Comparison of ENCODE assay signal across 25 cellular contexts in the genomic region with DNA sequence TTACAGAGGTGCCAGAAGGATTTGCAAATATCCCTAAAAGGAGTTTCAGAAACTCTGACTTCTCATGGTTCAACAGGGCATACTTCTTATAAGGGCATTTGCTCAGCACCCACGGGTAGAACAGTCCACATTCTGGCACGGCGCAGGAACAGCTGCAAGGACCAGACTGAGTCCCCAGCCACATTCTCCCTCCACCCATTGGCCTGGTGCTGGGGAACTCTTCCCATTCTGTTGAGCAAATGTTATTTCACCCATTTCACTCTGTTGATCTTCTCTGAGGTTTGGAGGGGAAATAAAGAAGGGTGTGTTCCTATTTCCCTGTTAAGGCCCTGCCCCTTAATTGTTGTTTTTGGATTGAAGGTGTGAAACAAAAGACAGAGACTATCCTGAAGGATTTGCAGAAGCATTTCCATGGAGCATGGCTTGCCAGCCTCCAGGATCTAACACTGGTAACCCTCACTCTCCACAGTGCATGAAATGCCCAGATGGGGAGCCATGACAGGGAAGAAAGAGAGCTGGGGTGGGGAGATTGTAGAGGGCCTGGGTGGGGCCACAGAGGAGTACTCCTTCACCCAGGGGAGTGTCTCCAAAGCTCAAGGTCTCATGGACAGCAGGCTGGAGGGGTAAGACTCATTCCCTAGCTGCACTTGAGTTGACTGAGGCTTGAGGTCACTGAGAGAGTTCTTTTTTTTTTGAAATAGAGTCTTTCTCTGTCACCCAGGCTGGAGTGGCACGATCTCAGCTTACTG. TPM values are rescaled to one million over a fixed set of nuclear protein-coding genes. Genes with fewer than 3 reads are reported as not detected.
"Had no signal": no experiment of that assay in that cellular context is flagged by ENCODE, and none has a peak within 500 bp of the region (broad histone marks: within the 10 kb centered on the region; RNA-seq: fewer than 3 reads in every experiment).

No MANE protein-coding gene starts in this region.

- H3K4me3 Mint-ChIP-seq: activated naive CD4-positive, alpha-beta T cell treated with anti-CD3 and anti-CD28 coated beads for 36 hours; activated T-cell treated with anti-CD3 and anti-CD28 coated beads, Interleukin-2, amount 50 U/mL, for 4 hours; dendritic cell treated with granulocyte-macrophage colony-stimulating factor and Interleukin-4, amounts not matched to agents 40 ng/mL and 50 ng/mL, for 4 days; naive B cell; T-helper 1 cell treated with Interleukin-12 subunit alpha and Interleukin-12 subunit beta and Interleukin-4 antibody, amounts not matched to agents 30 μg/mL and 1 μg/mL, for 36 hours; WTC11 had no signal

- H3K27me3 ChIP-seq: left lung had no signal

- DNase-seq: activated CD8-positive, alpha-beta memory T cell treated with anti-CD3 and anti-CD28 coated beads, Interleukin-2, amount 50 U/mL, for 4 hours; activated naive CD4-positive, alpha-beta T cell treated with anti-CD3 and anti-CD28 coated beads for 36 hours; activated T-cell treated with anti-CD3 and anti-CD28 coated beads, Interleukin-2, amount 50 U/mL, for 4 hours; amygdala; effector CD4-positive, alpha-beta T cell; erythroblast; foreskin keratinocyte; left lung; naive B cell; nucleus accumbens; stimulated activated CD4-positive, alpha-beta T cell treated with anti-CD3 and anti-CD28 coated beads, Interleukin-4, amount 100 ng/mL, for 24 hours; stimulated activated naive CD8-positive, alpha-beta T cell treated with anti-CD3 and anti-CD28 coated beads, Interleukin-15, Interleukin-2, amounts not matched to agents 100 U/mL and 50 U/mL, for 24 hours; T1000 had no signal

- H3K27ac ChIP-seq: foreskin keratinocyte, left lung had no signal

- H3K4me1 ChIP-seq: left lung had no signal

- H3K27ac Mint-ChIP-seq: activated naive CD4-positive, alpha-beta T cell treated with anti-CD3 and anti-CD28 coated beads for 36 hours; dendritic cell treated with granulocyte-macrophage colony-stimulating factor and Interleukin-4, amounts not matched to agents 40 ng/mL and 50 ng/mL, for 4 days; naive B cell; T-helper 1 cell treated with Interleukin-12 subunit alpha and Interleukin-12 subunit beta and Interleukin-4 antibody, amounts not matched to agents 30 μg/mL and 1 μg/mL, for 36 hours; WTC11 had no signal

- H3K36me3 Mint-ChIP-seq: naive B cell, WTC11 had no signal

- H3K9me3 Mint-ChIP-seq: activated T-cell treated with anti-CD3 and anti-CD28 coated beads, Interleukin-2, amount 50 U/mL, for 4 hours had no signal

- ATAC-seq: activated T-cell treated with anti-CD3 and anti-CD28 coated beads, Interleukin-2, amount 50 U/mL, for 4 hours; foreskin keratinocyte; left lung; sciatic nerve; stimulated activated naive CD8-positive, alpha-beta T cell treated with anti-CD3 and anti-CD28 coated beads, Interleukin-15, Interleukin-2, amounts not matched to agents 100 U/mL and 50 U/mL, for 24 hours; WTC11 had no signal

- H3K9me3 ChIP-seq: left lung had no signal

- H3K4me3 ChIP-seq: left lung had no signal

- H3K4me1 Mint-ChIP-seq: naive B cell, WTC11 had no signal

- H3K36me3 ChIP-seq: left lung had no signal

RNA-seq across cellular contexts. Expression of gene INAVA, which starts 35.0 kb away (rescaled TPM):
- total RNA-seq: activated naive CD4-positive, alpha-beta T cell treated with anti-CD3 and anti-CD28 coated beads for 36 hours; lung microvascular endothelial cell; subcutaneous adipose tissue had no signal

RNA-seq across cellular contexts. Expression of gene GPR25, which starts 56.9 kb away (rescaled TPM):
- total RNA-seq: activated naive CD4-positive, alpha-beta T cell treated with anti-CD3 and anti-CD28 coated beads for 36 hours; bronchial epithelial cell; cerebellum; foreskin keratinocyte; glomerular endothelial cell; kidney epithelial cell; lung microvascular endothelial cell; sciatic nerve; subcutaneous adipose tissue; ureter; WTC11 had no signal
- polyA plus RNA-seq: foreskin keratinocyte, neural cell had no signal
